26 cellular contexts compared by ENCODE assay signal in genomic region chr6:33404884-33405283, GRCh38.
"Had no signal": no experiment of that assay in that cellular context is flagged by ENCODE, and none has a peak within 500 bp of the region (broad histone marks: within the 10 kb centered on the region; RNA-seq: fewer than 3 reads in every experiment).

No MANE protein-coding gene starts in this region.

- ATAC-seq: activated CD8-positive, alpha-beta memory T cell treated with anti-CD3 and anti-CD28 coated beads, Interleukin-2, amount 10 ng/mL, durations not matched to agents 7 days and 5 days; activated naive CD4-positive, alpha-beta T cell treated with anti-CD3 and anti-CD28 coated beads, Interleukin-2, amount 50 U/mL, for 72 hours; body of pancreas; foreskin keratinocyte; heart left ventricle; left lobe of liver; lower lobe of right lung; natural killer cell; right cardiac atrium; upper lobe of right lung had no signal

- H3K27ac Mint-ChIP-seq: neural progenitor cell had no signal

- H3K9ac ChIP-seq: neural progenitor cell had no signal

- H3K4me1 ChIP-seq: adrenal gland, body of pancreas, foreskin keratinocyte, lower lobe of right lung, neural progenitor cell, upper lobe of right lung had no signal

- H3K4me3 Mint-ChIP-seq: activated CD4-positive, alpha-beta memory T cell treated with anti-CD3 and anti-CD28 coated beads, Interleukin-2, amount 10 ng/mL, durations not matched to agents 7 days and 5 days; activated CD8-positive, alpha-beta memory T cell treated with anti-CD3 and anti-CD28 coated beads, Interleukin-2, amount 10 ng/mL, durations not matched to agents 7 days and 5 days; natural killer cell; neural progenitor cell had no signal

- H3K27me3 Mint-ChIP-seq: activated CD4-positive, alpha-beta memory T cell treated with anti-CD3 and anti-CD28 coated beads, Interleukin-2, amount 10 ng/mL, durations not matched to agents 7 days and 5 days; activated CD8-positive, alpha-beta memory T cell treated with anti-CD3 and anti-CD28 coated beads, Interleukin-2, amount 10 ng/mL, durations not matched to agents 7 days and 5 days had no signal

- H3K9me3 Mint-ChIP-seq: activated CD4-positive, alpha-beta memory T cell treated with anti-CD3 and anti-CD28 coated beads, Interleukin-2, amount 10 ng/mL, durations not matched to agents 7 days and 5 days; activated naive CD4-positive, alpha-beta T cell treated with anti-CD3 and anti-CD28 coated beads, Interleukin-2, amount 50 U/mL, for 72 hours; natural killer cell; neural progenitor cell had no signal

- H3K4me2 ChIP-seq: neural progenitor cell had no signal

- H3K27me3 ChIP-seq: adrenal gland, body of pancreas, esophagus muscularis mucosa, foreskin keratinocyte, heart left ventricle, neural progenitor cell, spleen, suprapubic skin, tibial artery, upper lobe of right lung had no signal

- H3K9me3 ChIP-seq: adrenal gland, body of pancreas, esophagus muscularis mucosa, heart left ventricle, lower lobe of right lung, spleen, suprapubic skin, tibial artery, upper lobe of right lung had no signal

- H3K36me3 Mint-ChIP-seq: natural killer cell had no signal

- H2AFZ ChIP-seq: neural progenitor cell had no signal

- DNase-seq: activated CD4-positive, alpha-beta T cell treated with anti-CD3 and anti-CD28 coated beads for 4 hours; activated naive CD4-positive, alpha-beta T cell; activated T-cell treated with anti-CD3 and anti-CD28 coated beads, Interleukin-2, amount 50 U/mL, for 48 hours; adrenal gland; aorta; body of pancreas; foreskin keratinocyte; heart left ventricle; hypothalamus; kidney glomerular epithelial cell; lower lobe of right lung; mesendoderm; natural killer cell; right cardiac atrium; spleen; stimulated activated naive CD4-positive, alpha-beta T cell; tibial artery; upper lobe of right lung had no signal

- H3K27ac ChIP-seq: adrenal gland, body of pancreas, coronary artery, esophagus muscularis mucosa, foreskin keratinocyte, heart left ventricle, lower lobe of right lung, neural progenitor cell, spleen, suprapubic skin, tibial artery, upper lobe of right lung had no signal

- H3K4me3 ChIP-seq: adrenal gland, body of pancreas, coronary artery, esophagus muscularis mucosa, heart left ventricle, lower lobe of right lung, neural progenitor cell, spleen, suprapubic skin, tibial artery, upper lobe of right lung had no signal

- H3K36me3 ChIP-seq: adrenal gland, esophagus muscularis mucosa, lower lobe of right lung, suprapubic skin, tibial artery, upper lobe of right lung had no signal
